Comparison of ENCODE assay signal across 8 cellular contexts in the genomic region with DNA sequence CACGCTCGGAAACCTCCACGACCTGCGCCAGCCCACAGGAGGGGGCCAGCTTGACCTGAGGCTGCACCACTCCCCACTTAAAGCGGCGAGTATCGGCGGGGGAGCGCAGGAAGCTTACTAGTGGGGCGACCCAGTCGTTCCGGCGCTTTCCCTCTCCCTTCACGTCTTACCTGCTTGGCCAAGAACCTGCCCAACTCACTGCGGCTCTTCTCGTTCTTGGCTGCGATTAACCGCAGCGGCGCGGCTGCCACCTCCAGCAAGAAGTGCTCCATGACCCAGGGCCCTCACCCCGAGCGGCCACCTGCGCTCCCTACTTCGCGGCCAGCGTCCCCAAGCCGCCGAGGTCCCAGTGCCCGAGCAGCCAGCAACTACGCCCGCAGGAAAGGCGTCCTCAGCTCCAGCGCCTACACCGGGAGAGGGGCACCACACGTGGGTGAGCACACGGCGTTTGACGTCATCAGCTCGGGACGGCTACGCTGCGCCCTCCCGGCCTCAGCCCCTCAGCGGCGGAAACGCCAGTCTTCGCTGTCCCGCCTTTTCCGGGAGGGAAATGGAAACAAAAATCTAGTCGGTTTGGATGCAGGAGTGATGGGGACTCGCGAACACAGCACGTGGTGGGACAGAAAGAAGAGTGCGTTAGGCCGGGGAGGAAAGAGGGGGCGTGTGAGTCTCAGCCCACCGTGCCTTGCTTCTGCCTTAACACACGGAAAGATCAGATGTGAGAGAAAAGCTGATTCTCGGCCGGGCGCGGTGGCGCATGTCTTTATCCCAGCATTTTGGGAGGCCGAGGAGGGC. TPM values are rescaled to one million over a fixed set of nuclear protein-coding genes. Genes with fewer than 3 reads are reported as not detected.
DNase-seq lines count a peak whose midpoint lies in the region; ATAC-seq and TF ChIP-seq lines count a peak whose summit lies in the region.

MDN1 (minus strand) TSS at position 459 of the 795 bp plus-strand sequence; CDS start at position 272, 187 bp downstream.

- H3K27me3 Mint-ChIP-seq in nephron progenitor cell (ENCODE audit: low read depth, poor library complexity): no peaks in the 10 kb centered on the region
- H3K27me3 Mint-ChIP-seq in stimulated activated naive CD8-positive, alpha-beta T cell treated with anti-CD3 and anti-CD28 coated beads, Interleukin-15, amount 100 ng/mL, for 72 hours: no peaks in the 10 kb centered on the region

- peaks cover 4% of the 10 kb centered on the region for H3K36me3 Mint-ChIP-seq in nephron progenitor cell (ENCODE audit: low read depth)

- peak; percentile 97 for ATAC-seq in stimulated activated naive CD8-positive, alpha-beta T cell treated with anti-CD3 and anti-CD28 coated beads, Interleukin-15, amount 100 ng/mL, for 72 hours

- no peaks in the 10 kb centered on the region for H3K36me3 ChIP-seq in HAP-1 (replicated peaks)
- no peaks in the 10 kb centered on the region for H3K36me3 ChIP-seq in MM.1S (replicated peaks; ENCODE audit: insufficient read depth, low read length)

- H3K79me2 ChIP-seq in MM.1S (ENCODE audit: low read length): peaks cover 54% of the 10 kb centered on the region

- no peaks in the 10 kb centered on the region for H3K27me3 ChIP-seq in HAP-1 (ENCODE audit: low read depth)
- no peaks in the 10 kb centered on the region for H3K27me3 ChIP-seq in MM.1S (replicated peaks; ENCODE audit: insufficient read depth, low read length)

- peak within 1 kb of the TSS; percentile 84 for H3K27ac ChIP-seq in MM.1S (ENCODE audit: low read length)

- DNase-seq in G401 (ENCODE audit: low spot score): peak; percentile 97
- peak; percentile 93 for DNase-seq in HAP-1 (ENCODE audit: low spot score in 2 of 2)
- peak; percentile 95 for DNase-seq in MM.1S
- peak; percentile 82 for DNase-seq in SIG-M5 (lab: John Stamatoyannopoulos, UW)
- DNase-seq in activated gamma-delta T cell (lab: John Stamatoyannopoulos, UW): peak; percentile 72
- peak; percentile 84 for DNase-seq in fibroblast of the conjunctiva (ENCODE audit: low read depth)
- peak; percentile 87 for DNase-seq in nephron progenitor cell
- peak; percentile 86 to 92 for DNase-seq in stimulated activated naive CD8-positive, alpha-beta T cell treated with anti-CD3 and anti-CD28 coated beads, Interleukin-15, amount 100 ng/mL, for 72 hours

- in situ Hi-C loops in G401 (cut with HindIII; ENCODE audit: low sequenced_read_pairs): no loop called here
- in situ Hi-C loops in HAP-1 (cut with MboI; ENCODE audit: low sequenced_read_pairs): no loop called here

- H3K27ac Mint-ChIP-seq in nephron progenitor cell: peak within 1 kb of the TSS; percentile 97
- H3K27ac Mint-ChIP-seq in stimulated activated naive CD8-positive, alpha-beta T cell treated with anti-CD3 and anti-CD28 coated beads, Interleukin-15, amount 100 ng/mL, for 72 hours: peak within 1 kb of the TSS; percentile 96 to 98

- no peaks in the 10 kb centered on the region for H3K9me2 ChIP-seq in MM.1S (replicated peaks; ENCODE audit: insufficient read depth, low read length)

- TF ChIP-seq CTCF in MM.1S (IDR thresholded peaks at IDR 0.05; ENCODE audit: low read length) (0 out of 2 replicates have a peak, but pooled peaks have one; percentile 1), nephron progenitor cell (IDR thresholded peaks at IDR 0.05) (no peak)

- peaks cover 36% of the 10 kb centered on the region for H3K4me1 Mint-ChIP-seq in nephron progenitor cell
- H3K4me1 Mint-ChIP-seq in stimulated activated naive CD8-positive, alpha-beta T cell treated with anti-CD3 and anti-CD28 coated beads, Interleukin-15, amount 100 ng/mL, for 72 hours: peaks cover 36% of the 10 kb centered on the region

- no peaks in the 10 kb centered on the region for H3K9me3 ChIP-seq in HAP-1
- no peaks in the 10 kb centered on the region for H3K9me3 ChIP-seq in MM.1S (replicated peaks; ENCODE audit: insufficient read depth, low read length)

- peak within 1 kb of the TSS; percentile 92 for H3K4me3 Mint-ChIP-seq in nephron progenitor cell
- peak within 1 kb of the TSS; percentile 86 to 91 for H3K4me3 Mint-ChIP-seq in stimulated activated naive CD8-positive, alpha-beta T cell treated with anti-CD3 and anti-CD28 coated beads, Interleukin-15, amount 100 ng/mL, for 72 hours

- peaks cover 10% of the 10 kb centered on the region for H3F3A ChIP-seq in MM.1S (ENCODE audit: insufficient read depth, low read length)

- H3K9ac ChIP-seq in MM.1S (ENCODE audit: low read length): peak within 1 kb of the TSS; percentile 78

- no peaks in the 10 kb centered on the region for H3K9me3 Mint-ChIP-seq in nephron progenitor cell
- no peaks in the 10 kb centered on the region for H3K9me3 Mint-ChIP-seq in stimulated activated naive CD8-positive, alpha-beta T cell treated with anti-CD3 and anti-CD28 coated beads, Interleukin-15, amount 100 ng/mL, for 72 hours

- H2AFZ ChIP-seq in MM.1S (ENCODE audit: low read length): peak within 1 kb of the TSS; percentile 49

- peaks cover 6% of the 10 kb centered on the region for H3K4me1 ChIP-seq in HAP-1
- H3K4me1 ChIP-seq in MM.1S (ENCODE audit: low read length): peaks cover 6% of the 10 kb centered on the region; the same call in 1 of the 2 replicates

- peak within 1 kb of the TSS; percentile 71 for H3K4me2 ChIP-seq in MM.1S (ENCODE audit: low read depth, low read length)

- H3K4me3 ChIP-seq in HAP-1 (peak within 1 kb of the TSS; percentile 85), MM.1S (ENCODE audit: low read length) (peak within 1 kb of the TSS; percentile 77)

- H4K20me1 ChIP-seq in MM.1S (ENCODE audit: insufficient read depth, low read length): peaks cover 13% of the 10 kb centered on the region; the same call in 1 of the 2 replicates

RNA-seq across cellular contexts. Expression of gene MDN1, which starts in this region (rescaled TPM):
- 12.4 and 12.7 TPM in 2 replicates for total RNA-seq in G401 (2014; rRNA removed; shearing (Covaris generic))

Comparison
In these comparisons a context has a peak if more than half of its experiments do, and no peak if none do; other contexts are left out.
1. Peak in every context shown above with its lines: DNase-seq, ATAC-seq, H3K4me3 ChIP-seq and H3K27ac ChIP-seq.